17 cellular contexts compared by ENCODE assay signal in the genomic region with DNA sequence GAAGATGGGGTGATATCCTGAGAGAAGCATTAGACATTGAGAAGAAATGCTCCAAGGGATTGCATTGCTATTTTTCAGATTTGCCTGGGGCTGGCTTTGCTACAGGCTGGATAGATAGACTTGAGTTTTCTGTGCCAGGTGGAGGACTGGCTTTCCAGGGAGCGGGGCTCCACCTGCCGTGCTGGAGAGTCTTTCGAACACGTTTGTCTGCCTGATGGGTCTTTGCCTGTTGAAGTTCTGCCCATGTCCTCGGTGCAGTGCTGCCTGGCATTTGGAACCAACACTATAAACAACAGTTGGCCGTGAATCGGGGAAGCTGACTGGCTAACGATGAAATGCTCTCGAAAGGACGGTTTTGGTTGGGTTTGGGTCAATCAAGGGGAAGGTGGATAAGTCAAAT.
"Had no signal": no experiment of that assay in that cellular context is flagged by ENCODE, and none has a peak within 500 bp of the region (broad histone marks: within the 10 kb centered on the region; RNA-seq: fewer than 3 reads in every experiment).

No MANE protein-coding gene starts in this region.

- H3K4me1 Mint-ChIP-seq: naive thymus-derived CD8-positive, alpha-beta T cell; stimulated activated effector memory CD8-positive, alpha-beta T cell treated with anti-CD3 and anti-CD28 coated beads, Interleukin-12 subunit alpha, Interleukin-12 subunit beta, amount 100 ng/mL, for 72 hours had no signal

- H3K4me3 Mint-ChIP-seq: effector memory CD8-positive, alpha-beta T cell; naive thymus-derived CD8-positive, alpha-beta T cell; nephron progenitor cell; stimulated activated effector memory CD8-positive, alpha-beta T cell treated with anti-CD3 and anti-CD28 coated beads, Interleukin-12 subunit alpha, Interleukin-12 subunit beta, amount 100 ng/mL, for 72 hours; type B pancreatic cell had no signal

- H3K36me3 Mint-ChIP-seq: naive thymus-derived CD8-positive, alpha-beta T cell; stimulated activated effector memory CD8-positive, alpha-beta T cell treated with anti-CD3 and anti-CD28 coated beads, Interleukin-12 subunit alpha, Interleukin-12 subunit beta, amount 100 ng/mL, for 72 hours; type B pancreatic cell had no signal

- H3K27ac Mint-ChIP-seq: effector memory CD8-positive, alpha-beta T cell; naive thymus-derived CD8-positive, alpha-beta T cell; stimulated activated effector memory CD8-positive, alpha-beta T cell treated with anti-CD3 and anti-CD28 coated beads, Interleukin-12 subunit alpha, Interleukin-12 subunit beta, amount 100 ng/mL, for 72 hours; type B pancreatic cell had no signal

- ATAC-seq: effector memory CD8-positive, alpha-beta T cell; left ventricle myocardium superior; lower lobe of right lung; naive thymus-derived CD8-positive, alpha-beta T cell; sciatic nerve; stimulated activated effector memory CD8-positive, alpha-beta T cell treated with anti-CD3 and anti-CD28 coated beads, Interleukin-12 subunit alpha, Interleukin-12 subunit beta, amount 100 ng/mL, for 72 hours; stimulated activated naive CD8-positive, alpha-beta T cell treated with anti-CD3 and anti-CD28 coated beads, Interleukin-15, Interleukin-2, amounts not matched to agents 100 U/mL and 50 U/mL, for 24 hours had no signal

- FAIRE-seq: endometrium, frontal cortex, keratinocyte had no signal

- DNase-seq: effector memory CD8-positive, alpha-beta T cell; left ventricle myocardium superior; lower lobe of right lung; naive thymus-derived CD8-positive, alpha-beta T cell; nephron progenitor cell; nucleus accumbens; stimulated activated CD4-positive, alpha-beta T cell treated with anti-CD3 and anti-CD28 coated beads, Interleukin-2, amount 100 ng/mL, for 24 hours; stimulated activated CD4-positive, alpha-beta T cell treated with anti-CD3 and anti-CD28 coated beads, Interleukin-4, amount 100 ng/mL, for 24 hours; stimulated activated naive CD8-positive, alpha-beta T cell treated with anti-CD3 and anti-CD28 coated beads, Interleukin-15, Interleukin-2, amounts not matched to agents 100 U/mL and 50 U/mL, for 24 hours; testis; tibial artery had no signal

- H3K27me3 Mint-ChIP-seq: effector memory CD8-positive, alpha-beta T cell had no signal
